21 cellular contexts compared by ENCODE assay signal in genomic region chr3:123129532-123129931, GRCh38.
"Had no signal": no experiment of that assay in that cellular context is flagged by ENCODE, and none has a peak within 500 bp of the region (broad histone marks: within the 10 kb centered on the region; RNA-seq: fewer than 3 reads in every experiment).

No MANE protein-coding gene starts in this region.

- H3K36me3 ChIP-seq: SJSA1 had no signal

- FAIRE-seq: islet of Langerhans had no signal

- DNase-seq: activated CD4-positive, alpha-beta memory T cell treated with anti-CD3 and anti-CD28 coated beads, Interleukin-2, amount 10 ng/mL, durations not matched to agents 7 days and 5 days; activated CD4-positive, alpha-beta T cell treated with anti-CD3 and anti-CD28 coated beads for 1 hour; activated CD4-positive, alpha-beta T cell treated with anti-CD3 and anti-CD28 coated beads, Interleukin-2, amount 10 ng/mL, durations not matched to agents 7 days and 5 days; activated CD8-positive, alpha-beta memory T cell treated with anti-CD3 and anti-CD28 coated beads, Interleukin-2, amount 50 U/mL, for 48 hours; activated gamma-delta T cell; activated naive CD8-positive, alpha-beta T cell treated with anti-CD3 and anti-CD28 coated beads, Interleukin-2, amount 50 U/mL, for 24 hours; activated T-cell treated with anti-CD3 and anti-CD28 coated beads, Interleukin-2, amount 50 U/mL, for 24 hours; amygdala; central memory CD4-positive, alpha-beta T cell; effector memory CD4-positive, alpha-beta T cell; erythroblast; left ventricle myocardium superior; natural killer cell; right cardiac atrium; stimulated activated CD4-positive, alpha-beta T cell treated with anti-CD3 and anti-CD28 coated beads, Interleukin-12 subunit alpha, Interleukin-12 subunit beta, amount 100 ng/mL, for 4 hours; stimulated activated CD4-positive, alpha-beta T cell treated with anti-CD3 and anti-CD28 coated beads, Interleukin-4, amount 100 ng/mL, for 1 hour; stimulated activated naive CD8-positive, alpha-beta T cell treated with anti-CD3 and anti-CD28 coated beads, Interleukin-15, Interleukin-2, amounts not matched to agents 100 U/mL and 50 U/mL, for 24 hours; T-helper 2 cell had no signal

- ATAC-seq: activated naive CD8-positive, alpha-beta T cell treated with anti-CD3 and anti-CD28 coated beads, Interleukin-2, amount 50 U/mL, for 24 hours; left ventricle myocardium superior; natural killer cell; stimulated activated naive CD8-positive, alpha-beta T cell treated with anti-CD3 and anti-CD28 coated beads, Interleukin-15, Interleukin-2, amounts not matched to agents 100 U/mL and 50 U/mL, for 24 hours; WTC11 had no signal

- H3K9me3 ChIP-seq: SJSA1 had no signal

- H3K4me3 ChIP-seq: SJSA1 had no signal

- H3K27ac ChIP-seq: SJSA1 had no signal

- H3K27me3 ChIP-seq: SJSA1 had no signal
